25 cellular contexts compared by ENCODE assay signal in genomic region chr5:10677533-10677932, GRCh38.
"Had no signal": no experiment of that assay in that cellular context is flagged by ENCODE, and none has a peak within 500 bp of the region (broad histone marks: within the 10 kb centered on the region; RNA-seq: fewer than 3 reads in every experiment).

No MANE protein-coding gene starts in this region.

- H3K4me1 ChIP-seq: breast epithelium had no signal

- H3K4me3 Mint-ChIP-seq: activated CD4-positive, alpha-beta memory T cell treated with anti-CD3 and anti-CD28 coated beads for 36 hours; activated CD4-positive, alpha-beta T cell treated with anti-CD3 and anti-CD28 coated beads, Interleukin-2, amount 10 ng/mL, durations not matched to agents 7 days and 5 days; activated naive CD4-positive, alpha-beta T cell treated with anti-CD3 and anti-CD28 coated beads, Interleukin-2, amount 50 U/mL, for 24 hours; T-cell had no signal

- H3K36me3 ChIP-seq: breast epithelium had no signal

- DNase-seq: activated CD4-positive, alpha-beta memory T cell treated with anti-CD3 and anti-CD28 coated beads for 36 hours; activated CD4-positive, alpha-beta T cell treated with anti-CD3 and anti-CD28 coated beads, Interleukin-2, amount 10 ng/mL, durations not matched to agents 7 days and 5 days; activated CD4-positive, CD25-positive, alpha-beta regulatory T cell; activated CD8-positive, alpha-beta memory T cell treated with anti-CD3 and anti-CD28 coated beads for 24 hours; activated gamma-delta T cell treated with Interleukin-2 at 50 U/mL for 16 hours; activated T-cell treated with anti-CD3 and anti-CD28 coated beads, Interleukin-2, amount 50 U/mL, for 48 hours; aorta; caudate nucleus; Karpas-422; MM.1S; NCI-H1105; NCI-H1436; NCI-H1694 treated with DMSO at 0.1 percent for 48 hours; NCI-H2029 treated with DMSO at 0.1 percent for 48 hours; NCI-H510A treated with DMSO at 0.1 percent for 48 hours; NCI-H69; PC-3; SIG-M5; T-cell; T-helper 2 cell had no signal

- ATAC-seq: PC-3, T-cell had no signal

- H3K4me3 ChIP-seq: breast epithelium, SK-N-MC had no signal

- H3K4me1 Mint-ChIP-seq: activated CD4-positive, alpha-beta T cell treated with anti-CD3 and anti-CD28 coated beads, Interleukin-2, amount 10 ng/mL, durations not matched to agents 7 days and 5 days; activated naive CD4-positive, alpha-beta T cell treated with anti-CD3 and anti-CD28 coated beads, Interleukin-2, amount 50 U/mL, for 24 hours; T-cell had no signal

- H3K27ac ChIP-seq: breast epithelium, SK-N-MC, VCaP had no signal

- H3K27ac Mint-ChIP-seq: activated CD4-positive, alpha-beta memory T cell treated with anti-CD3 and anti-CD28 coated beads for 36 hours; activated CD4-positive, alpha-beta T cell treated with anti-CD3 and anti-CD28 coated beads, Interleukin-2, amount 10 ng/mL, durations not matched to agents 7 days and 5 days; activated naive CD4-positive, alpha-beta T cell treated with anti-CD3 and anti-CD28 coated beads, Interleukin-2, amount 50 U/mL, for 24 hours; activated T-helper 2 cell treated with anti-CD3 and anti-CD28 coated beads, Interferon-gamma antibody, Interleukin-2, Interleukin-4, amounts not matched to agents 10 μg/mL and 5 μg/mL and 100 μg/mL, durations not matched to agents 14 hours and 24 hours and 36 hours; T-cell had no signal

- H3K27me3 Mint-ChIP-seq: activated CD4-positive, alpha-beta memory T cell treated with anti-CD3 and anti-CD28 coated beads for 36 hours; activated CD4-positive, alpha-beta T cell treated with anti-CD3 and anti-CD28 coated beads, Interleukin-2, amount 10 ng/mL, durations not matched to agents 7 days and 5 days; activated naive CD4-positive, alpha-beta T cell treated with anti-CD3 and anti-CD28 coated beads, Interleukin-2, amount 50 U/mL, for 24 hours; T-cell had no signal

- H3K9me3 Mint-ChIP-seq: activated CD4-positive, alpha-beta T cell treated with anti-CD3 and anti-CD28 coated beads, Interleukin-2, amount 10 ng/mL, durations not matched to agents 7 days and 5 days; activated naive CD4-positive, alpha-beta T cell treated with anti-CD3 and anti-CD28 coated beads, Interleukin-2, amount 50 U/mL, for 24 hours; activated T-helper 2 cell treated with anti-CD3 and anti-CD28 coated beads, Interferon-gamma antibody, Interleukin-2, Interleukin-4, amounts not matched to agents 10 μg/mL and 5 μg/mL and 100 μg/mL, durations not matched to agents 14 hours and 24 hours and 36 hours had no signal

- H3K27me3 ChIP-seq: breast epithelium had no signal

- H3K9me3 ChIP-seq: breast epithelium had no signal
